ENCODE assay signal across 9 cellular contexts in genomic region chr9:133584559-133585476, GRCh38. TPM values are rescaled to one million over a fixed set of nuclear protein-coding genes. Genes with fewer than 3 reads are reported as not detected.
A peak's percentile ranks its signal among the peaks of the same experiment; 100 is the strongest.
DNase-seq lines count a peak whose midpoint lies in the region; ATAC-seq and TF ChIP-seq lines count a peak whose summit lies in the region.
"Had no signal": no experiment of that assay in that cellular context is flagged by ENCODE, and none has a peak within 500 bp of the region (broad histone marks: within the 10 kb centered on the region; RNA-seq: fewer than 3 reads in every experiment).

No MANE protein-coding gene starts in this region.

- H2BK120ac ChIP-seq in mesendoderm (ENCODE audit: low read depth, low read length), result no peak overlapping the region

- peak overlapping the region; percentile 17 for H2BK5ac ChIP-seq in mesendoderm (ENCODE audit: low read length)

- H3K27me3 ChIP-seq in mesendoderm (ENCODE audit: insufficient read depth, low read length, poor library complexity), result no peaks in the 10 kb centered on the region

- no peak for TF ChIP-seq CTCF in VCaP (conservative IDR thresholded peaks at IDR 0.05)

- no CpG with 5 or more reads among the region's 28 CpGs for WGBS in mesendoderm (ENCODE audit: extremely low coverage, insufficient coverage, low lambda C conversion rate)

- H3K27ac ChIP-seq in VCaP (peak overlapping the region; percentile 68), mesendoderm (ENCODE audit: low read depth, low read length) (no peak overlapping the region)

- ATAC-seq in GM18909 (IDR thresholded peaks at IDR 0.05; ENCODE audit: poor library complexity, unreplicated experiment) (no peak), GM18511 (IDR thresholded peaks at IDR 0.05; ENCODE audit: unreplicated experiment) (no peak), HG03457 (IDR thresholded peaks at IDR 0.05; ENCODE audit: unreplicated experiment) (no peak), GM19324 (IDR thresholded peaks at IDR 0.05; ENCODE audit: low FRiP score, unreplicated experiment) (no peak)
- ATAC-seq: CD8-positive, alpha-beta T cell had no signal

- H2AK5ac ChIP-seq in mesendoderm (ENCODE audit: low read length), result no peak overlapping the region

- H3K4ac ChIP-seq in mesendoderm (ENCODE audit: low read depth, low read length), result no peak overlapping the region

- peaks cover 8% of the 10 kb centered on the region for H3K4me1 ChIP-seq in mesendoderm (ENCODE audit: control insufficient read depth, low read depth, low read length)

- H4K8ac ChIP-seq in mesendoderm (ENCODE audit: low read depth, low read length), result no peak overlapping the region

- H3K9ac ChIP-seq in mesendoderm (ENCODE audit: low read length), result peak overlapping the region; percentile 23

- no peak overlapping the region for H2BK15ac ChIP-seq in mesendoderm (replicated peaks; ENCODE audit: low read depth)

- H3K18ac ChIP-seq in mesendoderm (ENCODE audit: low read length), result peak overlapping the region; percentile 24

- peak overlapping the region; percentile 62 for H3K56ac ChIP-seq in mesendoderm (ENCODE audit: low read length)

- H3K79me2 ChIP-seq in mesendoderm (ENCODE audit: control insufficient read depth, insufficient read depth, low read length), result no peaks in the 10 kb centered on the region

- H3K79me1 ChIP-seq in mesendoderm (ENCODE audit: low read length), result no peaks in the 10 kb centered on the region

- H3K36me3 ChIP-seq in mesendoderm (ENCODE audit: control insufficient read depth, insufficient read depth, low read length), result no peaks in the 10 kb centered on the region

- H4K5ac ChIP-seq in mesendoderm (ENCODE audit: low read length), result no peak overlapping the region

- DNase-seq in DMS153 treated with DMSO at 0.1 percent for 48 hours (lab: John Stamatoyannopoulos, UW; ENCODE audit: unreplicated experiment) (peak; percentile 93), NCI-H1694 (lab: John Stamatoyannopoulos, UW) (peak; percentile 71), mesendoderm (peak; percentile 49)
- DNase-seq: CD8-positive, alpha-beta T cell had no signal

- no peak overlapping the region for H3K4me2 ChIP-seq in mesendoderm (ENCODE audit: low read length)

- H3K4me3 ChIP-seq in mesendoderm (ENCODE audit: low read length), result no peak overlapping the region

- H3K23ac ChIP-seq in mesendoderm (ENCODE audit: low read length), result no peak overlapping the region

RNA-seq across cellular contexts. Expression of gene FAM163B, which starts 24.4 kb away (rescaled TPM):
- 0.14 TPM for polyA plus RNA-seq in mesendoderm (2013, experiment 1 of 2)
- polyA plus RNA-seq in mesendoderm (2013, experiment 2 of 2), result 0.13 TPM

RNA-seq across cellular contexts. Expression of gene ADAMTSL2, which starts 50.3 kb away (rescaled TPM):
- 0.32 TPM for polyA plus RNA-seq in mesendoderm (2013, experiment 1 of 2)
- polyA plus RNA-seq in mesendoderm (2013, experiment 2 of 2), result 0.29 TPM

RNA-seq across cellular contexts. Expression of gene DBH, which starts 51.3 kb away (rescaled TPM):
- polyA plus RNA-seq in mesendoderm (2013, experiment 1 of 2), result 0.03 TPM
- not detected for polyA plus RNA-seq in mesendoderm (2013, experiment 2 of 2)
